In the genomic region with DNA sequence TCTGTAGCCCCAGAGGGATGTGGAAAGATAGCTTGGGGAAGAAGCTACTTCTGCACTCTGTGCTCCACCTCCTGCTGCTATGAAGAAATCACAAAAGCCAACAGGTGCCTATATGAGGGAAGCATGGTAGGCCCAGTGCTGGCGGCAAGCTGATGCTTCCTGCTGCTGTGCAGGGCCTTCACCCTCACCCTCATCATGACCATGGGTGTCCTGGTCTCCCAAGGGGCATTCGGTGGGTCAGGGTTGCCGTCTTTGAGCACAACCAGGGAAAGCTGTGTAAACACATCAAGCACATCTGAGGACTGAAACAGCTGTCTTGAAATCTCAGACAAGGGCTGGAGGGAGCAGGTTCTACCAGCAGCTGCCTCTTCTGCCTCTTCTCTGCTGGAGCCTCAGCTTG, we compare ENCODE assay signal across 9 cellular contexts.
"Had no signal": no experiment of that assay in that cellular context is flagged by ENCODE, and none has a peak within 500 bp of the region (broad histone marks: within the 10 kb centered on the region; RNA-seq: fewer than 3 reads in every experiment).

No MANE protein-coding gene starts in this region.

- H3K9ac ChIP-seq: GM23248, KMS-11 had no signal

- H3K4me3 ChIP-seq: GM23248, HAP-1 had no signal

- DNase-seq: GM23248, GOT3, H7, KBM-7 had no signal

- H3K4me1 ChIP-seq: HAP-1 had no signal

- H3K36me3 ChIP-seq: HAP-1 had no signal

- H3K27ac ChIP-seq: GM23248, HL-60, KMS-11 had no signal

- ATAC-seq: HCT116, HepG2 had no signal

- H3K9me3 ChIP-seq: HAP-1 had no signal

- H2AFZ ChIP-seq: GM23248 had no signal

- H3K4me2 ChIP-seq: KMS-11 had no signal
